ENCODE assay signal across 1 cellular context in genomic region chr13:45297456-45298205, GRCh38.
TF ChIP-seq lines count a peak whose summit lies in the region.

No MANE protein-coding gene starts in this region.

TF ChIP-seq in K562, 482 proteins besides CTCF, POLR2A, EP300 and RAD21 (continued from another document):
- TF ChIP-seq ZNF398 (CRISPR knock-in tag; IDR thresholded peaks at IDR 0.05): no peak
